10 cellular contexts compared by ENCODE assay signal in genomic region chr4:147773261-147774184, GRCh38. TPM values are rescaled to one million over a fixed set of nuclear protein-coding genes. Genes with fewer than 3 reads are reported as not detected.
DNase-seq lines count a peak whose midpoint lies in the region; ATAC-seq and TF ChIP-seq lines count a peak whose summit lies in the region.
"Had no signal": no experiment of that assay in that cellular context is flagged by ENCODE, and none has a peak within 500 bp of the region (broad histone marks: within the 10 kb centered on the region; RNA-seq: fewer than 3 reads in every experiment).

No MANE protein-coding gene starts in this region.

- H3K27me3 ChIP-seq in rectal smooth muscle tissue (ENCODE audit: control insufficient read depth, insufficient read depth, low read length), result no peaks in the 10 kb centered on the region
- no peaks in the 10 kb centered on the region for H3K27me3 ChIP-seq in Peyer's patch
- H3K27me3 ChIP-seq: colonic mucosa had no signal

- no peaks in the 10 kb centered on the region for H3K9me3 ChIP-seq in Peyer's patch
- H3K9me3 ChIP-seq: colonic mucosa had no signal

- peaks cover 19% of the 10 kb centered on the region for H3K4me1 ChIP-seq in rectal smooth muscle tissue (ENCODE audit: control insufficient read depth, insufficient read depth, low read length)
- H3K4me1 ChIP-seq in Peyer's patch, result peaks cover 0 to 51% (median 3%) of the 10 kb centered on the region in 4 donors
- H3K4me1 ChIP-seq: colonic mucosa had no signal

- H3K27ac ChIP-seq in rectal smooth muscle tissue (ENCODE audit: low read depth, low read length) (peak overlapping the region; percentile 53), Peyer's patch (peak overlapping the region in 2 of 4 donors; percentile 11 to 63)
- H3K27ac ChIP-seq: colonic mucosa had no signal

- ATAC-seq in GM18861 (IDR thresholded peaks at IDR 0.05; ENCODE audit: unreplicated experiment), result peak; percentile 51
- peak; percentile 53 for ATAC-seq in HG03354 (IDR thresholded peaks at IDR 0.05; ENCODE audit: poor library complexity, severe bottlenecking, unreplicated experiment)
- ATAC-seq in HG03571 (IDR thresholded peaks at IDR 0.05; ENCODE audit: unreplicated experiment), result no peak
- ATAC-seq: activated CD4-positive, alpha-beta T cell treated with anti-CD3 and anti-CD28 coated beads for 36 hours had no signal

- peak; percentile 38 for DNase-seq in dedifferentiated amniotic fluid mesenchymal stem cell (ENCODE audit: extremely low spot score)
- no peak for DNase-seq in ureter (ENCODE audit: low spot score)
- no peak for DNase-seq in GM13976 (ENCODE audit: low spot score)
- DNase-seq in Peyer's patch, result no peak
- DNase-seq: activated CD4-positive, alpha-beta T cell treated with anti-CD3 and anti-CD28 coated beads for 36 hours; colonic mucosa had no signal

- in situ Hi-C loops in GM13976 (cut with MboI; ENCODE audit: low sequenced_read_pairs, unreplicated experiment), result no loop called here

- no peaks in the 10 kb centered on the region for H3K36me3 ChIP-seq in rectal smooth muscle tissue (ENCODE audit: control insufficient read depth, insufficient read depth, low read length)
- H3K36me3 ChIP-seq in Peyer's patch, result no peaks in the 10 kb centered on the region
- H3K36me3 ChIP-seq: colonic mucosa had no signal

- no peak for TF ChIP-seq CTCF in GM13976 (IDR thresholded peaks at IDR 0.05; ENCODE audit: borderline replicate concordance, control extremely low read depth, extremely low read depth, insufficient read depth, missing control alignments)
- no peak for TF ChIP-seq CTCF in Peyer's patch (IDR thresholded peaks at IDR 0.05)

- H3K9ac ChIP-seq in rectal smooth muscle tissue (ENCODE audit: low read length), result no peak overlapping the region

- no peak overlapping the region for H3K4me3 ChIP-seq in rectal smooth muscle tissue (ENCODE audit: low read length)
- no peak overlapping the region for H3K4me3 ChIP-seq in Peyer's patch
- H3K4me3 ChIP-seq: colonic mucosa had no signal

- no peak for TF ChIP-seq POLR2A in Peyer's patch (IDR thresholded peaks at IDR 0.05)

RNA-seq across cellular contexts. Expression of gene ARHGAP10, which starts 41.6 kb away (rescaled TPM):
- total RNA-seq in ureter (78.0 TPM), Peyer's patch (10 to 100 TPM in 3 of 4 donors, 1 to 10 TPM in 1; 7.0 to 52.8 (median 19.9) TPM)
